ENCODE assay signal across 21 cellular contexts in the genomic region with DNA sequence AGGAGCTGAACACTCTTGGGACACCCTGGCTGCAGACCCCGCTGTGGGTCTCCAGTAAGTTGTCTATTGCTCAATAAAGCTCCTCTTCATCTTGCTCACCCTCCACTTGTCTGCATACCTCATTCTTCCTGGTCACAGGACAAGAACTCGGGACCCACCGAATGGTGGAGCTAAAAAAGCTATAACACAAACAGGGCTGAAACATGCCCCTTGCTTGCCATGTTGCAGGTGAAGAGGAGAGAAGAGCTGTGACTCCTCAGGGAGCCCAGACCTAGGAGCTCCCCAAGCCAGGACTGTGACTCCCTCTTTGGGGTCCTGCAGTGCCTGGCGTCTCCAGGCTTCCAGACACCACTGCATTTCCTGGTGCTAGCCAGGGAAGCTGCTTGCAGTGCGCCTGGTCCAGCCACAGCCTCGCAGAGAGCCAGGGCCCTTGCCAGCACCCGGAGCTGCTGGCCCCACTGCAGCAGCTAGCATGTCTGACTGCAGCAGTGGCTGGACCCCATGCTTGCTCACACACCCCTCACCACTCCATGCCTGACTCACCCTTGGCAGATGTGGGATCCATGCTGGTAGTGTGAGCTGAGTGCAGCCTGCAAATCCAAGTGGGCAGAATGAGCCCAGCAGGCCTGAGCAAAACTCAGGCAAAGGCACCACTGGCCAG. TPM values are rescaled to one million over a fixed set of nuclear protein-coding genes. Genes with fewer than 3 reads are reported as not detected.
DNase-seq lines count a peak whose midpoint lies in the region; ATAC-seq and TF ChIP-seq lines count a peak whose summit lies in the region.
"Had no signal": no experiment of that assay in that cellular context is flagged by ENCODE, and none has a peak within 500 bp of the region (broad histone marks: within the 10 kb centered on the region; RNA-seq: fewer than 3 reads in every experiment).

No MANE protein-coding gene starts in this region.

- peaks cover 2% of the 10 kb centered on the region for H3K23me2 ChIP-seq in H9 (ENCODE audit: insufficient read length, low read depth, low read length, poor library complexity, severe bottlenecking)

- H3K4me3 Mint-ChIP-seq in H9 = no peak overlapping the region
- H3K4me3 Mint-ChIP-seq in activated naive CD8-positive, alpha-beta T cell treated with anti-CD3 and anti-CD28 coated beads, Interleukin-2, amount 50 U/mL, for 24 hours = peak overlapping the region; percentile 17

- H4K8ac ChIP-seq in H9 (replicated peaks; ENCODE audit: insufficient read length, low read depth, low read length) = no peak overlapping the region

- H3K79me2 ChIP-seq in H9 (ENCODE audit: insufficient read depth, low read length) (no peaks in the 10 kb centered on the region), neural cell (replicated peaks; ENCODE audit: insufficient read depth, low read length) (no peaks in the 10 kb centered on the region)

- TF ChIP-seq CTCF in H9 (conservative IDR thresholded peaks at IDR 0.05) (no peak), neural cell (IDR thresholded peaks at IDR 0.05; ENCODE audit: poor library complexity, severe bottlenecking) (no peak)

- H3K4me1 Mint-ChIP-seq in H9 = peaks cover 3 to 15% of the 10 kb centered on the region in 2 experiments
- peaks cover 12% of the 10 kb centered on the region for H3K4me1 Mint-ChIP-seq in activated naive CD8-positive, alpha-beta T cell treated with anti-CD3 and anti-CD28 coated beads, Interleukin-2, amount 50 U/mL, for 24 hours

- peaks cover 0 to 2% (median 0%) of the 10 kb centered on the region in 3 experiments; a peak in 2 of 7 replicates for H3K36me3 Mint-ChIP-seq in H9 (ENCODE audit: insufficient read depth in 1 of 3, low read depth in 3 of 3)
- H3K36me3 Mint-ChIP-seq in activated naive CD8-positive, alpha-beta T cell treated with anti-CD3 and anti-CD28 coated beads, Interleukin-2, amount 50 U/mL, for 24 hours (ENCODE audit: low read depth) = no peaks in the 10 kb centered on the region
- H3K36me3 Mint-ChIP-seq: CD14-positive monocyte; stimulated activated memory B cell treated with anti-CD40 and anti-IgM and Interleukin-4, amounts not matched to agents 10 μg/mL and 1 μg/mL and 100 μg/mL, for 72 hours had no signal

- H2BK15ac ChIP-seq in H9 (ENCODE audit: low read depth, low read length) = no peak overlapping the region

- H3T11ph ChIP-seq in H9 (ENCODE audit: low read length) = no peak overlapping the region

- no peak for TF ChIP-seq EP300 in neural cell (conservative IDR thresholded peaks at IDR 0.05; ENCODE audit: poor library complexity, severe bottlenecking)

- no peak overlapping the region for H3K23ac ChIP-seq in H9 (ENCODE audit: insufficient read length, low read depth, low read length)

- H3K14ac ChIP-seq in H9 (ENCODE audit: insufficient read depth, low read length) = no peak overlapping the region

- no peak overlapping the region for H3K4me3 ChIP-seq in neural cell (ENCODE audit: low read length)

- no peaks in the 10 kb centered on the region for H3F3A ChIP-seq in neural cell (ENCODE audit: insufficient read depth, low read length, poor library complexity, severe bottlenecking)

- H2BK120ac ChIP-seq in H9 (ENCODE audit: low read depth, low read length, poor library complexity, severe bottlenecking) = no peak overlapping the region

- no peak overlapping the region for H2BK5ac ChIP-seq in H9 (ENCODE audit: insufficient read length, low read length)

- no peak overlapping the region for H3K27ac ChIP-seq in H9 (ENCODE audit: insufficient read length, low read depth, low read length)
- H3K27ac ChIP-seq in neural cell (ENCODE audit: low read length) = no peak overlapping the region
- H3K27ac ChIP-seq: 22Rv1, gastrocnemius medialis, left lung, spleen had no signal

- no peak overlapping the region; a peak in 1 of 7 replicates for H3K27ac Mint-ChIP-seq in H9
- no peak overlapping the region for H3K27ac Mint-ChIP-seq in activated naive CD8-positive, alpha-beta T cell treated with anti-CD3 and anti-CD28 coated beads, Interleukin-2, amount 50 U/mL, for 24 hours
- H3K27ac Mint-ChIP-seq: activated CD4-positive, alpha-beta memory T cell treated with anti-CD3 and anti-CD28 coated beads, Interleukin-2, amount 10 ng/mL, durations not matched to agents 7 days and 5 days; progenitor cell of endocrine pancreas; stimulated activated memory B cell treated with anti-CD40 and anti-IgM and Interleukin-4, amounts not matched to agents 10 μg/mL and 1 μg/mL and 100 μg/mL, for 72 hours had no signal

- H2BK12ac ChIP-seq in H9 (ENCODE audit: insufficient read length, low read depth, low read length) = no peak overlapping the region

- no peak for TF ChIP-seq RAD21 in neural cell (conservative IDR thresholded peaks at IDR 0.05)

- H3K4me2 ChIP-seq in H9 (ENCODE audit: insufficient read depth, insufficient read length, low read length) = no peak overlapping the region
- no peak overlapping the region for H3K4me2 ChIP-seq in neural cell (ENCODE audit: low read length)

- peaks cover 5 to 6% of the 10 kb centered on the region in 2 experiments; a peak in 3 of 5 replicates for H3K9me3 Mint-ChIP-seq in H9
- H3K9me3 Mint-ChIP-seq in activated naive CD8-positive, alpha-beta T cell treated with anti-CD3 and anti-CD28 coated beads, Interleukin-2, amount 50 U/mL, for 24 hours = no peaks in the 10 kb centered on the region
- H3K9me3 Mint-ChIP-seq: activated CD4-positive, alpha-beta memory T cell treated with anti-CD3 and anti-CD28 coated beads, Interleukin-2, amount 10 ng/mL, durations not matched to agents 7 days and 5 days had no signal

- peaks cover 9% of the 10 kb centered on the region for H3K27me3 Mint-ChIP-seq in H9 (ENCODE audit: low read depth)
- no peaks in the 10 kb centered on the region for H3K27me3 Mint-ChIP-seq in activated naive CD8-positive, alpha-beta T cell treated with anti-CD3 and anti-CD28 coated beads, Interleukin-2, amount 50 U/mL, for 24 hours
- H3K27me3 Mint-ChIP-seq: stimulated activated memory B cell treated with anti-CD40 and anti-IgM and Interleukin-4, amounts not matched to agents 10 μg/mL and 1 μg/mL and 100 μg/mL, for 72 hours had no signal

- H3K9ac ChIP-seq in H9 (ENCODE audit: extremely low read depth, insufficient read length, low read length) (no peak overlapping the region), neural cell (ENCODE audit: low read length) (no peak overlapping the region)

- H4K20me1 ChIP-seq in H9 (ENCODE audit: control insufficient read depth, insufficient read depth, insufficient read length) (no peaks in the 10 kb centered on the region), neural cell (ENCODE audit: insufficient read depth) (no peaks in the 10 kb centered on the region)

- no CpG with 5 or more reads among the region's 7 CpGs for WGBS in H9 (ENCODE audit: extremely low coverage, insufficient read length, low lambda C conversion rate)

- H2AK5ac ChIP-seq in H9 (ENCODE audit: insufficient read length, low read length) = no peak overlapping the region

- H3K9me3 ChIP-seq in H9 (ENCODE audit: control insufficient read depth, low read depth, low read length) (no peaks in the 10 kb centered on the region), neural cell (ENCODE audit: low read length) (no peaks in the 10 kb centered on the region)
- H3K9me3 ChIP-seq: gastrocnemius medialis had no signal

- H3K27me3 ChIP-seq in H9 (ENCODE audit: insufficient read depth, low read length) (no peaks in the 10 kb centered on the region), neural cell (ENCODE audit: insufficient read depth, low read depth, low read length) (no peaks in the 10 kb centered on the region)
- H3K27me3 ChIP-seq: gastrocnemius medialis, left lung, spleen, tibial nerve had no signal

- H3K36me3 ChIP-seq in neural cell (ENCODE audit: insufficient read depth, low read length) = no peaks in the 10 kb centered on the region
- H3K36me3 ChIP-seq: gastrocnemius medialis, left lung, spleen, tibial nerve had no signal

- H4K91ac ChIP-seq in H9 (ENCODE audit: insufficient read length, low read depth, low read length) = no peak overlapping the region

- no peak for ATAC-seq in activated naive CD8-positive, alpha-beta T cell treated with anti-CD3 and anti-CD28 coated beads, Interleukin-2, amount 50 U/mL, for 24 hours
- ATAC-seq in GM19023 (IDR thresholded peaks at IDR 0.05; ENCODE audit: unreplicated experiment) = no peak

- no peak overlapping the region for H4K5ac ChIP-seq in H9 (ENCODE audit: insufficient read length, low read depth, low read length)

- H2BK20ac ChIP-seq in H9 (ENCODE audit: low read depth, low read length, poor library complexity, severe bottlenecking) = no peak overlapping the region

- no peak overlapping the region for H3K4ac ChIP-seq in H9 (ENCODE audit: low read depth, low read length)

- H2AFZ ChIP-seq in H9 (ENCODE audit: low read length) (no peak overlapping the region), neural cell (ENCODE audit: low read depth, low read length) (no peak overlapping the region)

- no peaks in the 10 kb centered on the region for H3K9me2 ChIP-seq in neural cell (ENCODE audit: insufficient read depth, low read length)

- no peak overlapping the region for H3K56ac ChIP-seq in H9 (ENCODE audit: insufficient read length, low read depth, low read length)

- no peaks in the 10 kb centered on the region; the same call in 1 of the 2 replicates for H3K4me1 ChIP-seq in H9 (ENCODE audit: insufficient read depth, low read length)

- H3K79me1 ChIP-seq in H9 (ENCODE audit: insufficient read depth, low read depth, low read length, poor library complexity, severe bottlenecking) = no peaks in the 10 kb centered on the region

- intact Hi-C loops in posterior cingulate gyrus (cut with DNase I) = no loop called here

- DNase-seq in DMS 273 (lab: John Stamatoyannopoulos, UW; ENCODE audit: unreplicated experiment) (peak; percentile 37), DMS 273 treated with DMSO at 0.1 percent for 48 hours (lab: John Stamatoyannopoulos, UW) (no peak), H9 (peak; percentile 44), NCI-H748 (lab: John Stamatoyannopoulos, UW; ENCODE audit: unreplicated experiment) (no peak), posterior cingulate gyrus (no peak)
- no peak for DNase-seq in activated naive CD8-positive, alpha-beta T cell treated with anti-CD3 and anti-CD28 coated beads, Interleukin-2, amount 50 U/mL, for 24 hours
- DNase-seq: activated CD4-positive, alpha-beta memory T cell treated with anti-CD3 and anti-CD28 coated beads, Interleukin-2, amount 10 ng/mL, durations not matched to agents 7 days and 5 days; gastrocnemius medialis; GOT3; left lung; NCI-H1436 treated with DMSO at 0.1 percent for 48 hours; spleen had no signal

- H3K18ac ChIP-seq in H9 (ENCODE audit: insufficient read length, low read depth, low read length) = no peak overlapping the region

TF ChIP-seq in neural cell, 6 proteins besides CTCF, POLR2A, EP300 and RAD21 (continues in another document):
- TF ChIP-seq MXI1 (conservative IDR thresholded peaks at IDR 0.05; ENCODE audit: poor library complexity, severe bottlenecking) (no peak), POLR2AphosphoS5 (IDR thresholded peaks at IDR 0.05) (peak; percentile 36)

RNA-seq across cellular contexts. Expression of gene OR5AU1, which starts 37.1 kb away (rescaled TPM):
- not detected in 2 replicates for total RNA-seq in H9 (2021)
- not detected in 2 replicates for polyA plus RNA-seq in neural cell
- not detected in 2 replicates for polyA minus RNA-seq in neural cell
- total RNA-seq: activated CD4-positive, alpha-beta memory T cell treated with anti-CD3 and anti-CD28 coated beads, Interleukin-2, amount 10 ng/mL, durations not matched to agents 7 days and 5 days; endothelial cell of umbilical vein; gastrocnemius medialis; left lung; progenitor cell of endocrine pancreas; SK-MEL-5; spleen had no signal
- polyA plus RNA-seq: CD14-positive monocyte, endothelial cell of umbilical vein, spleen had no signal

Comparison
In these comparisons a context has a peak if more than half of its experiments do, and no peak if none do; other contexts are left out.
1. DNase-seq: peak in DMS 273 (single experiment) and H9 (single experiment); none in DMS 273 treated with DMSO at 0.1 percent for 48 hours (single experiment), activated naive CD8-positive, alpha-beta T cell treated with anti-CD3 and anti-CD28 coated beads, Interleukin-2, amount 50 U/mL, for 24 hours (single experiment), NCI-H748 (single experiment) and posterior cingulate gyrus (0 of 10).